8 cellular contexts compared by ENCODE assay signal in the genomic region with DNA sequence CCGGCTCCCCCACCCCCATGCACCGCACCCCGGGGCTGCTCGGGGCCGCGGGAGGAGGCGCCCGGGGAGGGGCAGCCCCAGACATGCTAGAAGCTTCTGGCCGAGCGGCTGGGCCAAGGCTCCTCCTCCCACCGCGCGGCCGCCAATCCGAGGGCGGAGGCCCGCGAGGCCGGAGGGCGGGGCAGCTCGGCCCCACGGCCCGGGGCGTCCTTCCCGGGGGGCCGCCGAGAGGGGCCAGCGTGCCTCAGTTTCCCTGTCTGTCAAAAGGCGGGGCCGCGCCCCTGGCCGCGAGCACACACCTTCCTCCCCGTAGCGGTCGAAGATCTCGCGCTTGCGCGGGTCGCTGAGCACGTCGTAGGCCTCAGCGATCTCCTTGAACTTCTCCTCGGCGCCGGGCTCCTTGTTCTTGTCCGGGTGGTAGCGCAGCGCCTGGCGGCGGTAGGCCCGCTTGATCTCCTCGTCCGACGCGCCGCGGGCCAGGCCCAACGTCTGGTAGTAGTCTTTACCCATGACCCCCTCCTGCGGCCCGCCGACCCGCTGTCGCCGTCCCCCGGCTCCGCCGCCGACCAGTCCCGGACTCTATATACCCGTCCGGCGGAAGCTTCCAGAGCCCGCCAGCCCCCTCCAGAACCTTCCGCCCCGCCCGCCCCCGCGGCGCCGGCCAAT. TPM values are rescaled to one million over a fixed set of nuclear protein-coding genes. Genes with fewer than 3 reads are reported as not detected.
DNase-seq lines count a peak whose midpoint lies in the region; ATAC-seq and TF ChIP-seq lines count a peak whose summit lies in the region.

DNAJB1 (minus strand) TSS at position 558 of the 666 bp plus-strand sequence; CDS start at position 510, 48 bp downstream.

- H3K27ac ChIP-seq in OCI-LY1 (ENCODE audit: low read depth, low read length, poor library complexity, severe bottlenecking) (peak within 1 kb of the TSS; percentile 78), thoracic aorta (peak within 1 kb of the TSS; percentile 93 to 98)

- H3K27me3 Mint-ChIP-seq in CD14-positive monocyte (ENCODE audit: low read depth in 3 of 3): peaks cover 0 to 4% (median 1%) of the 10 kb centered on the region in 3 donors
- no peaks in the 10 kb centered on the region for H3K27me3 Mint-ChIP-seq in nephron (ENCODE audit: low read depth)

- peaks cover 16% of the 10 kb centered on the region for H3K79me2 ChIP-seq in OCI-LY1 (ENCODE audit: insufficient read depth, low read length)

- H4K20me1 ChIP-seq in OCI-LY1 (ENCODE audit: insufficient read depth, low read length): no peaks in the 10 kb centered on the region

- H3K27me3 ChIP-seq in OCI-LY1 (ENCODE audit: insufficient read depth, low read length) (no peaks in the 10 kb centered on the region), thoracic aorta (replicated peaks; ENCODE audit: insufficient read depth) (no peaks in the 10 kb centered on the region)

- peaks cover 14% of the 10 kb centered on the region for H3F3A ChIP-seq in OCI-LY1 (ENCODE audit: insufficient read depth, low read length)

- peaks cover 41% of the 10 kb centered on the region for H3K4me1 ChIP-seq in OCI-LY1 (ENCODE audit: insufficient read depth, low read length, severe bottlenecking)
- peaks cover 29 to 30% of the 10 kb centered on the region in 2 donors for H3K4me1 ChIP-seq in thoracic aorta (ENCODE audit: control insufficient read depth in 1 of 2, low read depth in 2 of 2)

- H3K36me3 Mint-ChIP-seq in CD14-positive monocyte (peaks cover 34 to 35% of the 10 kb centered on the region in 2 donors), nephron (ENCODE audit: low read depth) (peaks cover 30% of the 10 kb centered on the region)

- H3K9me3 Mint-ChIP-seq in CD14-positive monocyte (no peaks in the 10 kb centered on the region), nephron (no peaks in the 10 kb centered on the region)

- H3K4me2 ChIP-seq in OCI-LY1 (ENCODE audit: low read length): peak within 1 kb of the TSS; percentile 84

- TF ChIP-seq CTCF in CD14-positive monocyte (IDR thresholded peaks at IDR 0.05) (no peak), OCI-LY1 (IDR thresholded peaks at IDR 0.05; ENCODE audit: low read length) (no peak), fibroblast of villous mesenchyme (IDR thresholded peaks at IDR 0.05; ENCODE audit: insufficient read depth, low read depth, low read length) (no peak), nephron (IDR thresholded peaks at IDR 0.05; ENCODE audit: unreplicated experiment in 3 of 3) (no peak), thoracic aorta (IDR thresholded peaks at IDR 0.05) (no peak)

- no peak within 1 kb of the TSS for H2AFZ ChIP-seq in OCI-LY1 (ENCODE audit: low read length)

- H3K27ac Mint-ChIP-seq in CD14-positive monocyte (peak within 1 kb of the TSS; percentile 93 to 98 (median 97)), nephron (peak within 1 kb of the TSS; percentile 82 to 96 (median 93))

- H3K4me1 Mint-ChIP-seq in CD14-positive monocyte (peaks cover 41% of the 10 kb centered on the region), nephron (peaks cover 53% of the 10 kb centered on the region)

- ATAC-seq in GM19025 (IDR thresholded peaks at IDR 0.05; ENCODE audit: low read depth, unreplicated experiment) (peak; percentile 55), HG03139 (IDR thresholded peaks at IDR 0.05; ENCODE audit: unreplicated experiment) (peak; percentile 58), thoracic aorta (ENCODE audit: insufficient number of reproducible peaks, low FRiP score, low read depth) (peak; percentile 82)

- no peaks in the 10 kb centered on the region for H3K9me3 ChIP-seq in OCI-LY1 (ENCODE audit: low read length)
- H3K9me3 ChIP-seq in thoracic aorta: no peaks in the 10 kb centered on the region

- H3K4me3 ChIP-seq in OCI-LY1 (ENCODE audit: low read depth, low read length, poor library complexity, severe bottlenecking) (peak within 1 kb of the TSS; percentile 98), fibroblast of villous mesenchyme (ENCODE audit: low read depth, low read length) (peak within 1 kb of the TSS; percentile 93), thoracic aorta (peak within 1 kb of the TSS; percentile 82)

- DNase-seq in CD14-positive monocyte (ENCODE audit: low spot score) (peak; percentile 77), fibroblast of villous mesenchyme (ENCODE audit: low read depth) (peak; percentile 80), thoracic aorta (ENCODE audit: low spot score) (no peak)
- peak; percentile 59 for DNase-seq in activated effector memory CD4-positive, alpha-beta T cell treated with Interleukin-2 at 50 U/mL for 16 hours

- H3K36me3 ChIP-seq in OCI-LY1 (ENCODE audit: insufficient read depth, low read length) (peaks cover 40% of the 10 kb centered on the region), thoracic aorta (peaks cover 24% of the 10 kb centered on the region)

- intact Hi-C loops in CD14-positive monocyte (cut with micrococcal nuclease): loop anchor here in 1 of 2 donors (1.0 kb wide), 1 partner anchor 8 kb away; no protein-coding TSS in a partner anchor

- H3K4me3 Mint-ChIP-seq in CD14-positive monocyte (peak within 1 kb of the TSS; percentile 89 to 93), nephron (peak within 1 kb of the TSS; percentile 88 to 98 (median 95))

- no peaks in the 10 kb centered on the region for H3K9me2 ChIP-seq in OCI-LY1 (ENCODE audit: low read depth, low read length)

- H3K9ac ChIP-seq in OCI-LY1 (ENCODE audit: low read length): peak within 1 kb of the TSS; percentile 99

RNA-seq across cellular contexts. Expression of gene DNAJB1, which starts in this region (rescaled TPM):
- 10 to 100 TPM; 59.3 to 70.9 TPM for polyA plus RNA-seq in CD14-positive monocyte
- total RNA-seq in fibroblast of villous mesenchyme (78.0 and 99.3 TPM in 2 replicates), thoracic aorta (10 to 100 TPM; 50.1 to 50.6 TPM)
